24 cellular contexts compared by ENCODE assay signal in genomic region chr10:30503700-30504462, GRCh38.
DNase-seq lines count a peak whose midpoint lies in the region; ATAC-seq lines count a peak whose summit lies in the region.
"Had no signal": no experiment of that assay in that cellular context is flagged by ENCODE, and none has a peak within 500 bp of the region (broad histone marks: within the 10 kb centered on the region; RNA-seq: fewer than 3 reads in every experiment).

No MANE protein-coding gene starts in this region.

- no peaks in the 10 kb centered on the region for H3K9me3 ChIP-seq in Karpas-422 (ENCODE audit: low read length)
- H3K9me3 ChIP-seq: A549; BLaER1 treated with 17β-estradiol and CSF1 and Interleukin-3, amounts not matched to agents 10 nM and 100 nM; gastroesophageal sphincter; mucosa of descending colon; prostate gland had no signal

- peak overlapping the region; percentile 17 for H3K27ac Mint-ChIP-seq in activated CD4-positive, alpha-beta memory T cell treated with anti-CD3 and anti-CD28 coated beads, Interleukin-2, amount 10 ng/mL, durations not matched to agents 7 days and 5 days
- H3K27ac Mint-ChIP-seq in activated CD4-positive, alpha-beta memory T cell treated with anti-CD3 and anti-CD28 coated beads for 36 hours, result no peak overlapping the region
- H3K27ac Mint-ChIP-seq in natural killer cell treated with Interleukin-12 subunit alpha and Interleukin-12 subunit beta and Interleukin-15 and Interleukin-18, amount 100 ng/mL, for 72 hours, result peak overlapping the region; percentile 89 to 97
- no peak overlapping the region for H3K27ac Mint-ChIP-seq in activated T-helper 2 cell treated with anti-CD3 and anti-CD28 coated beads, Interferon-gamma antibody, Interleukin-2, Interleukin-4, amounts not matched to agents 10 μg/mL and 5 μg/mL and 100 μg/mL, durations not matched to agents 14 hours and 24 hours and 36 hours
- H3K27ac Mint-ChIP-seq: activated naive CD8-positive, alpha-beta T cell had no signal

- H3K9ac ChIP-seq in Karpas-422 (ENCODE audit: low read length), result no peak overlapping the region; the same call in 1 of the 2 replicates
- H3K9ac ChIP-seq: BLaER1 treated with 17β-estradiol and CSF1 and Interleukin-3, amounts not matched to agents 10 nM and 100 nM had no signal

- no peaks in the 10 kb centered on the region for H3K79me2 ChIP-seq in Karpas-422 (ENCODE audit: low read length)

- no peaks in the 10 kb centered on the region for H4K20me1 ChIP-seq in Karpas-422 (ENCODE audit: insufficient read depth, low read depth, low read length)
- H4K20me1 ChIP-seq: BLaER1 treated with 17β-estradiol and CSF1 and Interleukin-3, amounts not matched to agents 10 nM and 100 nM had no signal

- peak overlapping the region; percentile 98 for H3K27ac ChIP-seq in Karpas-422 (ENCODE audit: low read length)
- H3K27ac ChIP-seq: gastroesophageal sphincter, prostate gland had no signal

- intact Hi-C loops in activated CD4-positive, alpha-beta memory T cell treated with anti-CD3 and anti-CD28 coated beads for 36 hours (cut with micrococcal nuclease), result no loop called here
- intact Hi-C loops in activated T-helper 2 cell treated with anti-CD3 and anti-CD28 coated beads, Interferon-gamma antibody, Interleukin-2, Interleukin-4, amounts not matched to agents 10 μg/mL and 5 μg/mL and 100 μg/mL, durations not matched to agents 14 hours and 24 hours and 36 hours (cut with micrococcal nuclease), result no loop called here

- no peaks in the 10 kb centered on the region for H3K9me2 ChIP-seq in Karpas-422 (replicated peaks; ENCODE audit: insufficient read depth, low read length)

- CTCF ChIA-PET in activated CD4-positive, alpha-beta memory T cell treated with anti-CD3 and anti-CD28 coated beads, Interleukin-2, amount 10 ng/mL, durations not matched to agents 7 days and 5 days (lab: Charles Lee), result interaction anchor here (0.9 kb wide), 1 partner anchor 12 kb away, joined by 3 read pairs; no protein-coding TSS in a partner anchor
- CTCF ChIA-PET in activated CD4-positive, alpha-beta memory T cell treated with anti-CD3 and anti-CD28 coated beads for 36 hours (lab: Charles Lee), result no interaction called here

- no peaks in the 10 kb centered on the region for H3K36me3 ChIP-seq in Karpas-422 (ENCODE audit: insufficient read depth, low read length)
- H3K36me3 ChIP-seq: BLaER1 treated with 17β-estradiol and CSF1 and Interleukin-3, amounts not matched to agents 10 nM and 100 nM; gastroesophageal sphincter; prostate gland had no signal

- peaks cover 58% of the 10 kb centered on the region for H3K4me1 Mint-ChIP-seq in activated CD4-positive, alpha-beta memory T cell treated with anti-CD3 and anti-CD28 coated beads, Interleukin-2, amount 10 ng/mL, durations not matched to agents 7 days and 5 days
- H3K4me1 Mint-ChIP-seq in activated CD4-positive, alpha-beta memory T cell treated with anti-CD3 and anti-CD28 coated beads for 36 hours (ENCODE audit: low read depth), result peaks cover 25% of the 10 kb centered on the region
- peaks cover 72 to 78% of the 10 kb centered on the region in 2 donors for H3K4me1 Mint-ChIP-seq in natural killer cell treated with Interleukin-12 subunit alpha and Interleukin-12 subunit beta and Interleukin-15 and Interleukin-18, amount 100 ng/mL, for 72 hours (ENCODE audit: low read depth in 2 of 2)
- H3K4me1 Mint-ChIP-seq in activated T-helper 2 cell treated with anti-CD3 and anti-CD28 coated beads, Interferon-gamma antibody, Interleukin-2, Interleukin-4, amounts not matched to agents 10 μg/mL and 5 μg/mL and 100 μg/mL, durations not matched to agents 14 hours and 24 hours and 36 hours (ENCODE audit: low read depth), result peaks cover 61% of the 10 kb centered on the region

- no peaks in the 10 kb centered on the region for H3K27me3 ChIP-seq in Karpas-422 (ENCODE audit: low read length)
- H3K27me3 ChIP-seq: BLaER1 treated with 17β-estradiol and CSF1 and Interleukin-3, amounts not matched to agents 10 nM and 100 nM; gastroesophageal sphincter had no signal

- no peaks in the 10 kb centered on the region for H3K9me3 Mint-ChIP-seq in activated CD4-positive, alpha-beta memory T cell treated with anti-CD3 and anti-CD28 coated beads, Interleukin-2, amount 10 ng/mL, durations not matched to agents 7 days and 5 days
- H3K9me3 Mint-ChIP-seq in activated CD4-positive, alpha-beta memory T cell treated with anti-CD3 and anti-CD28 coated beads for 36 hours, result no peaks in the 10 kb centered on the region
- H3K9me3 Mint-ChIP-seq in natural killer cell treated with Interleukin-12 subunit alpha and Interleukin-12 subunit beta and Interleukin-15 and Interleukin-18, amount 100 ng/mL, for 72 hours, result no peaks in the 10 kb centered on the region
- no peaks in the 10 kb centered on the region for H3K9me3 Mint-ChIP-seq in activated T-helper 2 cell treated with anti-CD3 and anti-CD28 coated beads, Interferon-gamma antibody, Interleukin-2, Interleukin-4, amounts not matched to agents 10 μg/mL and 5 μg/mL and 100 μg/mL, durations not matched to agents 14 hours and 24 hours and 36 hours

- no peak overlapping the region for H3K4me2 ChIP-seq in Karpas-422 (ENCODE audit: low read depth, low read length, poor library complexity, severe bottlenecking)
- H3K4me2 ChIP-seq: A549 had no signal

- no peak for ATAC-seq in natural killer cell treated with Interleukin-12 subunit alpha and Interleukin-12 subunit beta and Interleukin-15 and Interleukin-18, amount 100 ng/mL, for 72 hours
- no peak for ATAC-seq in left lobe of liver
- ATAC-seq: esophagus mucosa, gastroesophageal sphincter, mucosa of descending colon, Right ventricle myocardium inferior had no signal

- POLR2A ChIA-PET in activated CD4-positive, alpha-beta memory T cell treated with anti-CD3 and anti-CD28 coated beads, Interleukin-2, amount 10 ng/mL, durations not matched to agents 7 days and 5 days (lab: Charles Lee), result interaction anchor here (3.9 kb wide), 1 partner anchor 25 kb away, joined by 32 read pairs; no protein-coding TSS in a partner anchor
- POLR2A ChIA-PET in activated CD4-positive, alpha-beta memory T cell treated with anti-CD3 and anti-CD28 coated beads for 36 hours (lab: Charles Lee), result no interaction called here

- no peak overlapping the region for H3K4me3 ChIP-seq in Karpas-422 (ENCODE audit: low read length)
- H3K4me3 ChIP-seq: A549; BLaER1 treated with 17β-estradiol and CSF1 and Interleukin-3, amounts not matched to agents 10 nM and 100 nM; gastroesophageal sphincter; mucosa of descending colon; prostate gland had no signal

- DNase-seq in activated CD4-positive, alpha-beta memory T cell treated with anti-CD3 and anti-CD28 coated beads, Interleukin-2, amount 10 ng/mL, durations not matched to agents 7 days and 5 days, result no peak
- no peak for DNase-seq in activated CD4-positive, alpha-beta memory T cell treated with anti-CD3 and anti-CD28 coated beads for 36 hours
- DNase-seq in Karpas-422 (no peak), amniotic epithelial cell (ENCODE audit: low read depth) (peak; percentile 70), left lobe of liver (ENCODE audit: low spot score) (no peak)
- no peak for DNase-seq in natural killer cell treated with Interleukin-12 subunit alpha and Interleukin-12 subunit beta and Interleukin-15 and Interleukin-18, amount 100 ng/mL, for 72 hours (ENCODE audit: low spot score)
- no peak for DNase-seq in activated T-helper 2 cell treated with anti-CD3 and anti-CD28 coated beads, Interferon-gamma antibody, Interleukin-2, Interleukin-4, amounts not matched to agents 10 μg/mL and 5 μg/mL and 100 μg/mL, durations not matched to agents 14 hours and 24 hours and 36 hours (ENCODE audit: low spot score)
- no peak for DNase-seq in activated CD4-positive, alpha-beta T cell treated with anti-CD3 and anti-CD28 coated beads, Interleukin-2, amount 50 U/mL, for 48 hours
- DNase-seq: cerebellar nuclear complex; effector CD4-positive, alpha-beta T cell; EL; H7; islet precursor cell; KG1; mucosa of descending colon; NCI-H187 treated with DMSO at 0.1 percent for 48 hours; NCI-H748 treated with DMSO at 0.1 percent for 48 hours had no signal

- peaks cover 7% of the 10 kb centered on the region for H3K36me3 Mint-ChIP-seq in activated CD4-positive, alpha-beta memory T cell treated with anti-CD3 and anti-CD28 coated beads, Interleukin-2, amount 10 ng/mL, durations not matched to agents 7 days and 5 days (ENCODE audit: low read depth)
- no peaks in the 10 kb centered on the region for H3K36me3 Mint-ChIP-seq in activated CD4-positive, alpha-beta memory T cell treated with anti-CD3 and anti-CD28 coated beads for 36 hours
- H3K36me3 Mint-ChIP-seq in natural killer cell treated with Interleukin-12 subunit alpha and Interleukin-12 subunit beta and Interleukin-15 and Interleukin-18, amount 100 ng/mL, for 72 hours, result peaks cover 8% of the 10 kb centered on the region
- H3K36me3 Mint-ChIP-seq in activated T-helper 2 cell treated with anti-CD3 and anti-CD28 coated beads, Interferon-gamma antibody, Interleukin-2, Interleukin-4, amounts not matched to agents 10 μg/mL and 5 μg/mL and 100 μg/mL, durations not matched to agents 14 hours and 24 hours and 36 hours (ENCODE audit: low read depth), result no peaks in the 10 kb centered on the region
- H3K36me3 Mint-ChIP-seq: activated naive CD8-positive, alpha-beta T cell had no signal

- H3K4me1 ChIP-seq in Karpas-422 (ENCODE audit: low read length), result peaks cover 83% of the 10 kb centered on the region
- H3K4me1 ChIP-seq: prostate gland had no signal

- H2AFZ ChIP-seq in Karpas-422 (ENCODE audit: low read length), result no peak overlapping the region

- no peak overlapping the region for H3K4me3 Mint-ChIP-seq in activated CD4-positive, alpha-beta memory T cell treated with anti-CD3 and anti-CD28 coated beads, Interleukin-2, amount 10 ng/mL, durations not matched to agents 7 days and 5 days
- H3K4me3 Mint-ChIP-seq in activated CD4-positive, alpha-beta memory T cell treated with anti-CD3 and anti-CD28 coated beads for 36 hours, result no peak overlapping the region
- H3K4me3 Mint-ChIP-seq in natural killer cell treated with Interleukin-12 subunit alpha and Interleukin-12 subunit beta and Interleukin-15 and Interleukin-18, amount 100 ng/mL, for 72 hours, result peak overlapping the region; percentile 77
- H3K4me3 Mint-ChIP-seq in activated T-helper 2 cell treated with anti-CD3 and anti-CD28 coated beads, Interferon-gamma antibody, Interleukin-2, Interleukin-4, amounts not matched to agents 10 μg/mL and 5 μg/mL and 100 μg/mL, durations not matched to agents 14 hours and 24 hours and 36 hours (ENCODE audit: low read depth), result no peak overlapping the region
- H3K4me3 Mint-ChIP-seq: activated naive CD8-positive, alpha-beta T cell had no signal

- no peaks in the 10 kb centered on the region for H3K27me3 Mint-ChIP-seq in activated CD4-positive, alpha-beta memory T cell treated with anti-CD3 and anti-CD28 coated beads, Interleukin-2, amount 10 ng/mL, durations not matched to agents 7 days and 5 days
- H3K27me3 Mint-ChIP-seq in activated CD4-positive, alpha-beta memory T cell treated with anti-CD3 and anti-CD28 coated beads for 36 hours, result no peaks in the 10 kb centered on the region
- no peaks in the 10 kb centered on the region for H3K27me3 Mint-ChIP-seq in natural killer cell treated with Interleukin-12 subunit alpha and Interleukin-12 subunit beta and Interleukin-15 and Interleukin-18, amount 100 ng/mL, for 72 hours
- H3K27me3 Mint-ChIP-seq in activated T-helper 2 cell treated with anti-CD3 and anti-CD28 coated beads, Interferon-gamma antibody, Interleukin-2, Interleukin-4, amounts not matched to agents 10 μg/mL and 5 μg/mL and 100 μg/mL, durations not matched to agents 14 hours and 24 hours and 36 hours (ENCODE audit: low read depth), result peaks cover 1% of the 10 kb centered on the region
- H3K27me3 Mint-ChIP-seq: activated naive CD8-positive, alpha-beta T cell had no signal

Comparison
In these comparisons a context has a peak if more than half of its experiments do, and no peak if none do; other contexts are left out.
1. H3K27ac Mint-ChIP-seq: peak in activated CD4-positive, alpha-beta memory T cell treated with anti-CD3 and anti-CD28 coated beads, Interleukin-2, amount 10 ng/mL, durations not matched to agents 7 days and 5 days (single experiment) and natural killer cell treated with Interleukin-12 subunit alpha and Interleukin-12 subunit beta and Interleukin-15 and Interleukin-18, amount 100 ng/mL, for 72 hours (2 of 2); none in activated CD4-positive, alpha-beta memory T cell treated with anti-CD3 and anti-CD28 coated beads for 36 hours (single experiment) and activated T-helper 2 cell treated with anti-CD3 and anti-CD28 coated beads, Interferon-gamma antibody, Interleukin-2, Interleukin-4, amounts not matched to agents 10 μg/mL and 5 μg/mL and 100 μg/mL, durations not matched to agents 14 hours and 24 hours and 36 hours (single experiment).